In genomic region chrX:110951472-110952269, GRCh38 we compare ENCODE assay signal across 25 cellular contexts.
"Had no signal": no experiment of that assay in that cellular context is flagged by ENCODE, and none has a peak within 500 bp of the region (broad histone marks: within the 10 kb centered on the region; RNA-seq: fewer than 3 reads in every experiment).

No MANE protein-coding gene starts in this region.

- H3K4me1 ChIP-seq: Peyer's patch, SJCRH30 had no signal

- H3K4me3 ChIP-seq: K562, PC-9, Peyer's patch, SJCRH30 had no signal

- H2AFZ ChIP-seq: PC-9 had no signal

- ATAC-seq: K562, Right ventricle myocardium inferior had no signal

- H3K27me3 Mint-ChIP-seq: IgD-negative memory B cell had no signal

- H3K27me3 ChIP-seq: Peyer's patch, SJCRH30 had no signal

- H3K4me3 Mint-ChIP-seq: IgD-negative memory B cell had no signal

- H3K4me2 ChIP-seq: KMS-11, PC-9 had no signal

- H3K36me3 Mint-ChIP-seq: IgD-negative memory B cell had no signal

- H3K27ac ChIP-seq: HL-60, KMS-11, PC-9, Peyer's patch, SJCRH30 had no signal

- H3K36me3 ChIP-seq: Peyer's patch, SJCRH30 had no signal

- DNase-seq: Kasumi-1; MV-4-11; NCI-H1048; NCI-H1105 treated with DMSO at 0.1 percent for 48 hours; NCI-H1436 treated with DMSO at 0.1 percent for 48 hours; NCI-H1694; NCI-H187 treated with DMSO at 0.1 percent for 48 hours; NCI-H2029 treated with DMSO at 0.1 percent for 48 hours; NCI-H2171 treated with DMSO at 0.1 percent for 48 hours; NCI-H345; NCI-H446 treated with DMSO at 0.1 percent for 48 hours; NCI-H510A treated with DMSO at 0.1 percent for 48 hours; NCI-H526; NCI-H82; NK-92 treated with Interleukin-12 subunit alpha and Interleukin-12 subunit beta, amount 100 ng/mL, for 24 hours; OCI-M1; PC-9; Peyer's patch; SHP77 treated with DMSO at 0.1 percent for 48 hours; SJCRH30 had no signal

- H3K9me3 ChIP-seq: Peyer's patch, SJCRH30 had no signal

- H3K4me1 Mint-ChIP-seq: IgD-negative memory B cell had no signal

- H3K27ac Mint-ChIP-seq: IgD-negative memory B cell had no signal

- H3K9ac ChIP-seq: KMS-11 had no signal
